In the genomic region with DNA sequence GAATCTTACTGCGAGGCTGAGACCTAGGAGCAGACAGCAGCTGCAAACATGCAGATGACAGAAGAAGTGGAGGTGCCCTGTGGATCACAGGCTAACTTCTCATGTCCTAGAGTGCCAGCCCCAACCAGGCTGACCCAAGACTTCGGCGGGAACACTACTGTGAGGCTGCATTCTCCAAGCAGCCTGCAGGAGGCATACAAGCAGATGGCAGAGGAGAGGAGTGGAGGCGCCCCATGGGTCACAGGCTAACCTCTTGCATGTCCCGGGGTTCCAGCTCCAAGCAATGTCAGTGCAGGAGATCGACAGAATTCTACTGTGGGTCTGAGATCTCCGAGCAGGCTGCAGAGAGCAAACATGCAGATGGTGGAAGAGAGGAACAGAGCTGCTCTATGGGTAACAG, we compare ENCODE assay signal across 23 cellular contexts.
DNase-seq lines count a peak whose midpoint lies in the region; ATAC-seq, FAIRE-seq and TF ChIP-seq lines count a peak whose summit lies in the region.
"Had no signal": no experiment of that assay in that cellular context is flagged by ENCODE, and none has a peak within 500 bp of the region (broad histone marks: within the 10 kb centered on the region; RNA-seq: fewer than 3 reads in every experiment).

No MANE protein-coding gene starts in this region.

- intact Hi-C loops in kidney (cut with DNase I) (no loop called here), thyroid gland (cut with DNase I) (no loop called here)

- DNase-seq in GM12864 (ENCODE audit: low read depth) (no peak), HFF-Myc (ENCODE audit: extremely low read depth, low read depth) (no peak), bronchial epithelial cell (ENCODE audit: low read depth) (no peak), kidney (peak; percentile 39), NCI-H1105 (lab: John Stamatoyannopoulos, UW) (no peak), thyroid gland (no peak)
- DNase-seq: activated CD8-positive, alpha-beta T cell treated with anti-CD3 and anti-CD28 coated beads for 36 hours; activated gamma-delta T cell; CD8-positive, alpha-beta T cell; head of caudate nucleus; lower lobe of right lung; NCI-H1436 treated with DMSO at 0.1 percent for 48 hours; NCI-H526; small intestine; stimulated activated naive B cell treated with anti-CD40 and anti-IgM and Interleukin-4, amounts not matched to agents 10 μg/mL and 1 μg/mL and 100 μg/mL, for 72 hours; T1000; testis had no signal

- ATAC-seq in HG03175 (IDR thresholded peaks at IDR 0.05; ENCODE audit: unreplicated experiment), result no peak
- ATAC-seq in GM21390 (IDR thresholded peaks at IDR 0.05; ENCODE audit: unreplicated experiment), result no peak
- ATAC-seq: activated CD8-positive, alpha-beta T cell treated with anti-CD3 and anti-CD28 coated beads for 36 hours; CD8-positive, alpha-beta T cell; lower lobe of right lung; stimulated activated naive B cell treated with anti-CD40 and anti-IgM and Interleukin-4, amounts not matched to agents 10 μg/mL and 1 μg/mL and 100 μg/mL, for 72 hours had no signal

- H3K27ac ChIP-seq in kidney (ENCODE audit: low read depth in 2 of 2, low read length in 2 of 2) (no peak overlapping the region), thyroid gland (no peak overlapping the region)
- H3K27ac ChIP-seq: HL-60, lower lobe of right lung, neutrophil, testis had no signal

- TF ChIP-seq CTCF in GM12864 (IDR thresholded peaks at IDR 0.05; ENCODE audit: low read depth, low read length, missing control alignments) (peak; percentile 17), HFF-Myc (IDR thresholded peaks at IDR 0.05; ENCODE audit: low read depth, low read length, missing control alignments) (peak; percentile 8), bronchial epithelial cell (IDR thresholded peaks at IDR 0.05; ENCODE audit: insufficient read depth, low read length, severe bottlenecking) (no peak), kidney (IDR thresholded peaks at IDR 0.05; ENCODE audit: borderline replicate concordance, extremely low read depth, insufficient read depth) (no peak), thyroid gland (IDR thresholded peaks at IDR 0.05) (no peak)

- H3K9ac ChIP-seq in kidney (ENCODE audit: low read length in 2 of 2), result no peak overlapping the region

- H3K36me3 ChIP-seq in bronchial epithelial cell (ENCODE audit: control insufficient read depth, insufficient read depth, low read length) (no peaks in the 10 kb centered on the region), kidney (ENCODE audit: control insufficient read depth in 1 of 2, insufficient read depth in 2 of 2, low read length in 2 of 2) (no peaks in the 10 kb centered on the region), thyroid gland (no peaks in the 10 kb centered on the region)
- H3K36me3 ChIP-seq: lower lobe of right lung, neutrophil had no signal

- H3K4me1 ChIP-seq in kidney (ENCODE audit: control insufficient read depth in 1 of 2, insufficient read depth in 1 of 2, low read depth in 1 of 2, low read length in 2 of 2) (no peaks in the 10 kb centered on the region), thyroid gland (no peaks in the 10 kb centered on the region)
- H3K4me1 ChIP-seq: lower lobe of right lung, testis had no signal

- peak; percentile 75 for FAIRE-seq in bronchial epithelial cell (lab: Jason Lieb, UNC)
- FAIRE-seq in kidney (lab: Jason Lieb, UNC), result no peak
- FAIRE-seq: GM12892, keratinocyte, small intestine had no signal

- no peak for TF ChIP-seq POLR2A in thyroid gland (IDR thresholded peaks at IDR 0.05)

- 67 to 74% methylated on average over 4 to 6 of the region's 7 CpGs for WGBS in thyroid gland, 2 donors

- H3K27me3 ChIP-seq in bronchial epithelial cell (ENCODE audit: control insufficient read depth, insufficient read depth, low read length) (peaks cover 4% of the 10 kb centered on the region), thyroid gland (no peaks in the 10 kb centered on the region)
- H3K27me3 ChIP-seq: neutrophil, testis had no signal

- H3K4me3 ChIP-seq in GM12864 (ENCODE audit: low read depth, low read length) (no peak overlapping the region), HFF-Myc (replicated peaks; ENCODE audit: low read depth, low read length) (no peak overlapping the region), bronchial epithelial cell (ENCODE audit: low read depth, low read length) (no peak overlapping the region), kidney (ENCODE audit: low read length in 2 of 2) (no peak overlapping the region), thyroid gland (replicated peaks in 1 of 3) (no peak overlapping the region)
- H3K4me3 ChIP-seq: lower lobe of right lung, testis had no signal

- H3K9me3 ChIP-seq in kidney (ENCODE audit: control insufficient read depth in 1 of 2, low read length in 2 of 2) (no peaks in the 10 kb centered on the region), thyroid gland (no peaks in the 10 kb centered on the region)
- H3K9me3 ChIP-seq: lower lobe of right lung, neutrophil, testis had no signal

Comparison
In these comparisons a context has a peak if more than half of its experiments do, and no peak if none do; other contexts are left out.
1. CTCF ChIP-seq: peak in GM12864 (single experiment) and HFF-Myc (single experiment); none in bronchial epithelial cell (single experiment), kidney (single experiment) and thyroid gland (0 of 6).